Comparison of ENCODE assay signal across 9 cellular contexts in the genomic region with DNA sequence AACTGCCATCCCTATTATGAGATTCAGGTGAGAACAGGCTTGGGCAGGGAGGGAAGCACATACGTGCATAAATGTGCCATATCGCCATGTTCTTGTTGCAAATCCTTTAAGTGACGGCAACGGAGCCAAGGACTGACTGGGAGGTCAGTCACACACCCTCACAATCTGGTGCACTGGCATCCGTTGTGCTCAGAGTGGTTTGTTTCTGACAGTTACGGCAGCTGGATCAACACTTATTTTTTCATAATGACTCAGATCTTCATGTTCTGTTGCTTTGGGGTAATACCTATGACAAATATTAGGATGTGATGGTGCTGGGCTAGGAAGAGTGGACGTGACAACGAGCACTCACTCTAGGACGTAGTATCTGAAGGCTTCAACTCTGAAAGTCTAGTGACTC. TPM values are rescaled to one million over a fixed set of nuclear protein-coding genes. Genes with fewer than 3 reads are reported as not detected.
DNase-seq lines count a peak whose midpoint lies in the region; ATAC-seq, FAIRE-seq and TF ChIP-seq lines count a peak whose summit lies in the region.
"Had no signal": no experiment of that assay in that cellular context is flagged by ENCODE, and none has a peak within 500 bp of the region (broad histone marks: within the 10 kb centered on the region; RNA-seq: fewer than 3 reads in every experiment).

No MANE protein-coding gene starts in this region.

- H3K36me3 ChIP-seq in mammary epithelial cell (ENCODE audit: insufficient read depth, low read length) (no peaks in the 10 kb centered on the region), esophagus squamous epithelium (no peaks in the 10 kb centered on the region), small intestine (ENCODE audit: control insufficient read depth in 2 of 2, insufficient read depth in 2 of 2, low read length in 2 of 2) (no peaks in the 10 kb centered on the region)

- H3K4me3 ChIP-seq in mammary epithelial cell (replicated peaks in 1 of 3; ENCODE audit: insufficient read depth in 1 of 3, low read depth in 2 of 3, low read length in 3 of 3) = no peak overlapping the region
- H3K4me3 ChIP-seq in esophagus squamous epithelium = no peak overlapping the region
- no peak overlapping the region for H3K4me3 ChIP-seq in small intestine (ENCODE audit: low read depth in 1 of 2, low read length in 2 of 2)

- peak; percentile 96 for ATAC-seq in GM19395 (IDR thresholded peaks at IDR 0.05; ENCODE audit: unreplicated experiment)
- ATAC-seq in HG03175 (IDR thresholded peaks at IDR 0.05; ENCODE audit: unreplicated experiment) = peak; percentile 96

- peak; percentile 43 for DNase-seq in GM10248 (ENCODE audit: extremely low spot score)
- peak; percentile 65 for DNase-seq in mammary epithelial cell
- DNase-seq in HK-2 (ENCODE audit: unreplicated experiment) = no peak
- no peak for DNase-seq in COLO668 (lab: John Stamatoyannopoulos, UW; ENCODE audit: unreplicated experiment)
- no peak for DNase-seq in esophagus squamous epithelium (lab: John Stamatoyannopoulos, UW)
- DNase-seq in small intestine = no peak
- DNase-seq: activated CD4-positive, CD25-positive, alpha-beta regulatory T cell treated with anti-CD3 and anti-CD28 coated beads, Interleukin-2, amount 50 U/mL, for 72 hours had no signal

- H3K9ac ChIP-seq in mammary epithelial cell (ENCODE audit: insufficient read depth, low read length) = no peak overlapping the region

- no peaks in the 10 kb centered on the region for H3K79me2 ChIP-seq in mammary epithelial cell (ENCODE audit: insufficient read depth, low read length)

- TF ChIP-seq CTCF in GM10248 (IDR thresholded peaks at IDR 0.05; ENCODE audit: control extremely low read depth, extremely low read depth, low read depth, missing control alignments) = no peak
- TF ChIP-seq CTCF in mammary epithelial cell (conservative IDR thresholded peaks at IDR 0.05 in 1 of 2, IDR thresholded peaks at IDR 0.05 in 1 of 2; ENCODE audit: extremely low read depth in 1 of 2, insufficient read depth in 1 of 2, low read depth in 1 of 2, low read length in 2 of 2) = no peak
- no peak for TF ChIP-seq CTCF in esophagus squamous epithelium (IDR thresholded peaks at IDR 0.05)

- intact Hi-C loops in mammary epithelial cell (cut with micrococcal nuclease) = no loop called here
- intact Hi-C loops in esophagus squamous epithelium (cut with DNase I) = no loop called here

- peak in 1 of 4 donors; percentile 25 for TF ChIP-seq POLR2A in esophagus squamous epithelium (IDR thresholded peaks at IDR 0.05)

- no peak overlapping the region for H3K27ac ChIP-seq in mammary epithelial cell (ENCODE audit: insufficient read depth, low read depth, low read length)
- peak overlapping the region in 2 of 4 donors; percentile 49 to 70 for H3K27ac ChIP-seq in esophagus squamous epithelium
- no peak overlapping the region for H3K27ac ChIP-seq in small intestine (ENCODE audit: low read depth in 1 of 2, low read length in 1 of 2)

- no peak overlapping the region for H3K4me2 ChIP-seq in mammary epithelial cell (ENCODE audit: insufficient read depth, low read depth, low read length)

- POLR2A ChIA-PET in GM10248 (lab: Yijun Ruan, JAX) = no interaction called here

- no peak for FAIRE-seq in small intestine (lab: Jason Lieb, UNC)

- no TSS peak for BruUV-seq in mammary epithelial cell (replicated peaks; lab: Mats Ljungman, UMichigan)

- H3K27me3 ChIP-seq in mammary epithelial cell (ENCODE audit: insufficient read depth, low read length) = no peaks in the 10 kb centered on the region
- no peaks in the 10 kb centered on the region for H3K27me3 ChIP-seq in esophagus squamous epithelium
- H3K27me3 ChIP-seq in small intestine (ENCODE audit: control insufficient read depth in 2 of 2, insufficient read depth in 2 of 2, low read length in 2 of 2) = no peaks in the 10 kb centered on the region

- no peaks in the 10 kb centered on the region for H3K9me3 ChIP-seq in mammary epithelial cell (replicated peaks; ENCODE audit: insufficient read depth, low read length)
- H3K9me3 ChIP-seq in esophagus squamous epithelium = no peaks in the 10 kb centered on the region
- no peaks in the 10 kb centered on the region for H3K9me3 ChIP-seq in small intestine (ENCODE audit: control insufficient read depth, low read depth)

- CTCF ChIA-PET in GM10248 (lab: Yijun Ruan, JAX) (interaction anchor here (1.3 to 1.4 kb wide), 2 partner anchors 14 to 15 kb away, joined by 3 read pairs; no protein-coding TSS in a partner anchor), mammary epithelial cell (lab: Charles Lee; ENCODE audit: low non-redundant PET) (no interaction called here)

- H3K4me1 ChIP-seq in mammary epithelial cell (ENCODE audit: insufficient read depth, low read length) (peaks cover 16% of the 10 kb centered on the region), esophagus squamous epithelium (peaks cover 0 to 7% (median 6%) of the 10 kb centered on the region in 3 donors), small intestine (ENCODE audit: control insufficient read depth in 2 of 2, insufficient read depth in 1 of 2, low read depth in 1 of 2, low read length in 1 of 2) (no peaks in the 10 kb centered on the region)

- dilution Hi-C loops in mammary epithelial cell (cut with HindIII; ENCODE audit: low sequenced_read_pairs) = no loop called here

- H2AFZ ChIP-seq in mammary epithelial cell (ENCODE audit: low read depth, low read length) = no peak overlapping the region

- WGBS in mammary epithelial cell (ENCODE audit: low coverage, missing lambda C conversion rate) = 92% methylated on average over 9 of the region's 9 CpGs
- 51 to 63% methylated on average over 9 of the region's 9 CpGs for WGBS in esophagus squamous epithelium, 2 donors
- 71 to 90% (median 84%) methylated on average over 9 of the region's 9 CpGs for WGBS in small intestine, 3 donors

- in situ Hi-C loops in mammary epithelial cell (cut with MboI; ENCODE audit: low sequenced_read_pairs in 2 of 2) = no loop called here

- no peaks in the 10 kb centered on the region for H4K20me1 ChIP-seq in mammary epithelial cell (ENCODE audit: insufficient read depth, low read length)

RNA-seq across cellular contexts. Expression of a gene that starts 56.2 kb away (rescaled TPM):
- total RNA-seq in mammary epithelial cell (100 to 1,000 TPM in 1 of 2 donors, 10 to 100 TPM in 1; 55.3 to 105 TPM), esophagus squamous epithelium (10 to 100 TPM; 11.9 to 28.0 (median 19.6) TPM)
- polyA plus RNA-seq in mammary epithelial cell (65.3 TPM), small intestine (10 to 100 TPM; 26.5 to 48.8 (median 36.2) TPM)
- polyA minus RNA-seq in mammary epithelial cell = 108 TPM

Comparison
In these comparisons a context has a peak if more than half of its experiments do, and no peak if none do; other contexts are left out.
1. DNase-seq: peak in GM10248 (single experiment) and mammary epithelial cell (single experiment); none in HK-2 (single experiment), COLO668 (single experiment), esophagus squamous epithelium (single experiment) and small intestine (single experiment).